8 cellular contexts compared by ENCODE assay signal in the genomic region with DNA sequence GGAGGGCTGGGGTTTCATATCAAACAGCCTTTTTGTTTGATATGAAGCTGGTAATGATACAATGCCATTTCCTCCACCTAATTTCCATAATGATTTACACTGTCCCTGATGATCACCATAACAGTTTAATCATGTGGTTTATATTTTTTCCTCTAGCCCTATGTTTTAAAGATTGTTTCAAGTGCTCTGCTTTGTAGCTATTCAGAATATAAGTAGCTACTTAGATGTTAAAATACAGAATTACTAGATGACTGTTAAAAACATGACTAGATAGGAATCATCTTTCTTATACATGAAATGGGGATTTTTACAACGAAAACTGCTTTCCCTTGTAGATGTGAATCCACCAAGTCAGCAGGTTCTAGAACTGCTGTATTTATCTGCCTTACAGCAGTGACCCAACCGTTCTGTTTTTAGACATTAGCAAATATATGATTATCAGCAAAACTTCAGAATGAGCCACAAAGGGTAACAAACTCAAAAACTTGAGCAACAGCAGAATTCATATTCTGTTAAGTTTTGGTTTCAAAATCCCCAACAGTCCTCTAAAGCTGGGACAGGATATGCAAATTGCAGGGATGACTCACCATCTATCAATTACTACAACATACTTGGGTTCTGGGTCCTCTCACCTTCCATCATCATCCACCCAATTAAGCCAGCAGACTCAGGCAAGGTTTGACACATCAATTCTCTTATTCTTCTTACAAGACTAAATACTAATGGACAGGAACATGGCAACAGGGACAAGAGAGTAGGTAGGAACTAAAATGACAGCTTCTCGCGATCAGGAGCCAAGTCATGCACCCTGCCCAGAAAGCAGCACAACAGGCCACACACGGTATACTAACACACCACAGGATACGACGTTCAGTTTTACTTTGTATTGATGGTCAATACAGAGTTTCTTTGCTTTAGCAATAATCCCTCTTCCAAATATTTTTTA.
DNase-seq lines count a peak whose midpoint lies in the region; ATAC-seq and TF ChIP-seq lines count a peak whose summit lies in the region.

No MANE protein-coding gene starts in this region.

- peak; percentile 86 for ATAC-seq in GM18868 (IDR thresholded peaks at IDR 0.05; ENCODE audit: unreplicated experiment)
- peak; percentile 82 for ATAC-seq in HG02981 (IDR thresholded peaks at IDR 0.05; ENCODE audit: unreplicated experiment)

- H3K4me1 Mint-ChIP-seq in neural crest cell, result peaks cover 29% of the 10 kb centered on the region

- H3K27me3 Mint-ChIP-seq in neural crest cell (ENCODE audit: low read depth), result no peaks in the 10 kb centered on the region

- no peaks in the 10 kb centered on the region for H3K9me3 Mint-ChIP-seq in neural crest cell

- H3K4me3 Mint-ChIP-seq in neural crest cell, result no peak overlapping the region

- TF ChIP-seq CTCF in AG04449 (IDR thresholded peaks at IDR 0.05; ENCODE audit: insufficient read depth, low read length, missing control alignments) (no peak), neural crest cell (conservative IDR thresholded peaks at IDR 0.05) (no peak)

- H3K36me3 Mint-ChIP-seq in neural crest cell (ENCODE audit: low read depth), result peaks cover 3% of the 10 kb centered on the region

- DNase-seq in AG04449 (ENCODE audit: low read depth, low spot score) (peak; percentile 4), RPMI8226 (peak; percentile 90), neural crest cell (ENCODE audit: low read depth, low spot score) (no peak), DMS153 (lab: John Stamatoyannopoulos, UW) (no peak), midbrain (lab: John Stamatoyannopoulos, UW) (no peak)
- peak; percentile 55 for DNase-seq in effector CD4-positive, alpha-beta T cell

- POLR2A ChIA-PET in AG04449 (lab: Yijun Ruan, JAX), result no interaction called here

- peak overlapping the region; percentile 70 for H3K27ac Mint-ChIP-seq in neural crest cell (ENCODE audit: unreplicated experiment)

- CTCF ChIA-PET in AG04449 (lab: Yijun Ruan, JAX), result interaction anchor here (1.4 kb wide), 1 partner anchor 56 kb away, joined by 3 read pairs; no protein-coding TSS in a partner anchor

- H3K4me3 ChIP-seq in AG04449 (ENCODE audit: low read depth, low read length), result no peak overlapping the region

Comparison
In these comparisons a context has a peak if more than half of its experiments do, and no peak if none do; other contexts are left out.
1. DNase-seq: peak in AG04449 (single experiment), RPMI8226 (single experiment) and effector CD4-positive, alpha-beta T cell (single experiment); none in neural crest cell (single experiment), DMS153 (single experiment) and midbrain (single experiment).